1 cellular context compared by ENCODE assay signal in genomic region chr19:12666305-12667048, GRCh38.
TF ChIP-seq lines count a peak whose summit lies in the region.

Gene MAN2B1 (minus strand): TSS chr19:12666742. CDS start chr19:12666701, 41 bp downstream.
A gene with protein sequence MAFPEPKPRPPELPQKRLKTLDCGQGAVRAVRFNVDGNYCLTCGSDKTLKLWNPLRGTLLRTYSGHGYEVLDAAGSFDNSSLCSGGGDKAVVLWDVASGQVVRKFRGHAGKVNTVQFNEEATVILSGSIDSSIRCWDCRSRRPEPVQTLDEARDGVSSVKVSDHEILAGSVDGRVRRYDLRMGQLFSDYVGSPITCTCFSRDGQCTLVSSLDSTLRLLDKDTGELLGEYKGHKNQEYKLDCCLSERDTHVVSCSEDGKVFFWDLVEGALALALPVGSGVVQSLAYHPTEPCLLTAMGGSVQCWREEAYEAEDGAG (plus strand): TSS chr19:12666807. CDS start chr19:12669791, 2,984 bp downstream.

TF ChIP-seq in HepG2, 621 proteins besides CTCF, POLR2A, EP300 and RAD21 (continued from another document and continues in another):
- TF ChIP-seq ZNF564 (CRISPR knock-in tag; IDR thresholded peaks at IDR 0.05) = no peak
- TF ChIP-seq ZNF883 (CRISPR knock-in tag; IDR thresholded peaks at IDR 0.05; ENCODE audit: not compliant biosample characterization) = no peak
- TF ChIP-seq, protein P1, sequence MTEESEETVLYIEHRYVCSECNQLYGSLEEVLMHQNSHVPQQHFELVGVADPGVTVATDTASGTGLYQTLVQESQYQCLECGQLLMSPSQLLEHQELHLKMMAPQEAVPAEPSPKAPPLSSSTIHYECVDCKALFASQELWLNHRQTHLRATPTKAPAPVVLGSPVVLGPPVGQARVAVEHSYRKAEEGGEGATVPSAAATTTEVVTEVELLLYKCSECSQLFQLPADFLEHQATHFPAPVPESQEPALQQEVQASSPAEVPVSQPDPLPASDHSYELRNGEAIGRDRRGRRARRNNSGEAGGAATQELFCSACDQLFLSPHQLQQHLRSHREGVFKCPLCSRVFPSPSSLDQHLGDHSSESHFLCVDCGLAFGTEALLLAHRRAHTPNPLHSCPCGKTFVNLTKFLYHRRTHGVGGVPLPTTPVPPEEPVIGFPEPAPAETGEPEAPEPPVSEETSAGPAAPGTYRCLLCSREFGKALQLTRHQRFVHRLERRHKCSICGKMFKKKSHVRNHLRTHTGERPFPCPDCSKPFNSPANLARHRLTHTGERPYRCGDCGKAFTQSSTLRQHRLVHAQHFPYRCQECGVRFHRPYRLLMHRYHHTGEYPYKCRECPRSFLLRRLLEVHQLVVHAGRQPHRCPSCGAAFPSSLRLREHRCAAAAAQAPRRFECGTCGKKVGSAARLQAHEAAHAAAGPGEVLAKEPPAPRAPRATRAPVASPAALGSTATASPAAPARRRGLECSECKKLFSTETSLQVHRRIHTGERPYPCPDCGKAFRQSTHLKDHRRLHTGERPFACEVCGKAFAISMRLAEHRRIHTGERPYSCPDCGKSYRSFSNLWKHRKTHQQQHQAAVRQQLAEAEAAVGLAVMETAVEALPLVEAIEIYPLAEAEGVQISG (CRISPR knock-in tag; IDR thresholded peaks at IDR 0.05) = 0 out of 2 replicates have a peak, but pooled peaks have one; percentile 14
- no peak for TF ChIP-seq IKZF4 (CRISPR knock-in tag; IDR thresholded peaks at IDR 0.05; ENCODE audit: borderline replicate concordance, low read depth, not compliant biosample characterization)
- TF ChIP-seq MYC (CRISPR knock-in tag; IDR thresholded peaks at IDR 0.05; ENCODE audit: borderline replicate concordance) = peak; percentile 40; the same call in 1 of the 2 replicates
- TF ChIP-seq IRF2 (CRISPR knock-in tag; IDR thresholded peaks at IDR 0.05) = no peak
- TF ChIP-seq BRF2 (CRISPR knock-in tag; IDR thresholded peaks at IDR 0.05) = no peak
- TF ChIP-seq HES4 (CRISPR knock-in tag; IDR thresholded peaks at IDR 0.05; ENCODE audit: borderline replicate concordance) = no peak
- no peak for TF ChIP-seq NR2C2 (CRISPR knock-in tag; IDR thresholded peaks at IDR 0.05; ENCODE audit: borderline replicate concordance)
- TF ChIP-seq ZFX (CRISPR knock-in tag; IDR thresholded peaks at IDR 0.05; ENCODE audit: low read depth) = peak; percentile 84
- TF ChIP-seq RNF2 (conservative IDR thresholded peaks at IDR 0.05; ENCODE audit: low read depth) = no peak
- no peak for TF ChIP-seq PHB2 (IDR thresholded peaks at IDR 0.05; ENCODE audit: partially characterized antibody)
- TF ChIP-seq, protein P2, sequence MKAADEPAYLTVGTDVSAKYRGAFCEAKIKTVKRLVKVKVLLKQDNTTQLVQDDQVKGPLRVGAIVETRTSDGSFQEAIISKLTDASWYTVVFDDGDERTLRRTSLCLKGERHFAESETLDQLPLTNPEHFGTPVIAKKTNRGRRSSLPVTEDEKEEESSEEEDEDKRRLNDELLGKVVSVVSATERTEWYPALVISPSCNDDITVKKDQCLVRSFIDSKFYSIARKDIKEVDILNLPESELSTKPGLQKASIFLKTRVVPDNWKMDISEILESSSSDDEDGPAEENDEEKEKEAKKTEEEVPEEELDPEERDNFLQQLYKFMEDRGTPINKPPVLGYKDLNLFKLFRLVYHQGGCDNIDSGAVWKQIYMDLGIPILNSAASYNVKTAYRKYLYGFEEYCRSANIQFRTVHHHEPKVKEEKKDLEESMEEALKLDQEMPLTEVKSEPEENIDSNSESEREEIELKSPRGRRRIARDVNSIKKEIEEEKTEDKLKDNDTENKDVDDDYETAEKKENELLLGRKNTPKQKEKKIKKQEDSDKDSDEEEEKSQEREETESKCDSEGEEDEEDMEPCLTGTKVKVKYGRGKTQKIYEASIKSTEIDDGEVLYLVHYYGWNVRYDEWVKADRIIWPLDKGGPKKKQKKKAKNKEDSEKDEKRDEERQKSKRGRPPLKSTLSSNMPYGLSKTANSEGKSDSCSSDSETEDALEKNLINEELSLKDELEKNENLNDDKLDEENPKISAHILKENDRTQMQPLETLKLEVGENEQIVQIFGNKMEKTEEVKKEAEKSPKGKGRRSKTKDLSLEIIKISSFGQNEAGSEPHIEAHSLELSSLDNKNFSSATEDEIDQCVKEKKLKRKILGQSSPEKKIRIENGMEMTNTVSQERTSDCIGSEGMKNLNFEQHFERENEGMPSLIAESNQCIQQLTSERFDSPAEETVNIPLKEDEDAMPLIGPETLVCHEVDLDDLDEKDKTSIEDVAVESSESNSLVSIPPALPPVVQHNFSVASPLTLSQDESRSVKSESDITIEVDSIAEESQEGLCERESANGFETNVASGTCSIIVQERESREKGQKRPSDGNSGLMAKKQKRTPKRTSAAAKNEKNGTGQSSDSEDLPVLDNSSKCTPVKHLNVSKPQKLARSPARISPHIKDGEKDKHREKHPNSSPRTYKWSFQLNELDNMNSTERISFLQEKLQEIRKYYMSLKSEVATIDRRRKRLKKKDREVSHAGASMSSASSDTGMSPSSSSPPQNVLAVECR (CRISPR knock-in tag; IDR thresholded peaks at IDR 0.05; ENCODE audit: borderline replicate concordance) = peak; percentile 71; the same call in 1 of the 2 replicates
- TF ChIP-seq ZMYM2 (CRISPR knock-in tag; IDR thresholded peaks at IDR 0.05) = no peak
- TF ChIP-seq ZNF816 (CRISPR knock-in tag; IDR thresholded peaks at IDR 0.05; ENCODE audit: borderline replicate concordance) = no peak
- TF ChIP-seq ZNF788 (CRISPR knock-in tag; IDR thresholded peaks at IDR 0.05; ENCODE audit: borderline replicate concordance) = peak; percentile 23; the same call in 1 of the 2 replicates
- TF ChIP-seq FOXC1 (CRISPR knock-in tag; IDR thresholded peaks at IDR 0.05; ENCODE audit: borderline replicate concordance) = no peak
- no peak for TF ChIP-seq JARID2 (CRISPR knock-in tag; IDR thresholded peaks at IDR 0.05; ENCODE audit: insufficient replicate concordance)
- peak; percentile 29; the same call in 1 of the 2 replicates for TF ChIP-seq YEATS4 (CRISPR knock-in tag; IDR thresholded peaks at IDR 0.05; ENCODE audit: borderline replicate concordance)
- no peak for TF ChIP-seq THAP8 (CRISPR knock-in tag; IDR thresholded peaks at IDR 0.05; ENCODE audit: borderline replicate concordance)
- peak; percentile 71; the same call in 1 of the 2 replicates for TF ChIP-seq KDM2A (CRISPR knock-in tag; IDR thresholded peaks at IDR 0.05; ENCODE audit: borderline replicate concordance, low read depth)
- no peak for TF ChIP-seq ZFP37 (CRISPR knock-in tag; IDR thresholded peaks at IDR 0.05; ENCODE audit: borderline replicate concordance)
- TF ChIP-seq GZF1 (CRISPR knock-in tag; IDR thresholded peaks at IDR 0.05) = no peak
- TF ChIP-seq EHMT2 (IDR thresholded peaks at IDR 0.05; ENCODE audit: borderline replicate concordance, low read depth, low read length) = no peak
- TF ChIP-seq, protein P3, sequence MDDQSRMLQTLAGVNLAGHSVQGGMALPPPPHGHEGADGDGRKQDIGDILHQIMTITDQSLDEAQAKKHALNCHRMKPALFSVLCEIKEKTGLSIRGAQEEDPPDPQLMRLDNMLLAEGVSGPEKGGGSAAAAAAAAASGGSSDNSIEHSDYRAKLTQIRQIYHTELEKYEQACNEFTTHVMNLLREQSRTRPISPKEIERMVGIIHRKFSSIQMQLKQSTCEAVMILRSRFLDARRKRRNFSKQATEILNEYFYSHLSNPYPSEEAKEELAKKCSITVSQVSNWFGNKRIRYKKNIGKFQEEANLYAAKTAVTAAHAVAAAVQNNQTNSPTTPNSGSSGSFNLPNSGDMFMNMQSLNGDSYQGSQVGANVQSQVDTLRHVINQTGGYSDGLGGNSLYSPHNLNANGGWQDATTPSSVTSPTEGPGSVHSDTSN (CRISPR knock-in tag; IDR thresholded peaks at IDR 0.05; ENCODE audit: borderline replicate concordance) = no peak
- no peak for TF ChIP-seq SETDB1 (CRISPR knock-in tag; IDR thresholded peaks at IDR 0.05; ENCODE audit: borderline replicate concordance)
- TF ChIP-seq ZNF850 (CRISPR knock-in tag; conservative IDR thresholded peaks at IDR 0.05) = no peak
- TF ChIP-seq KLF9 (CRISPR knock-in tag; IDR thresholded peaks at IDR 0.05; ENCODE audit: low read depth) = 0 out of 2 replicates have a peak, but pooled peaks have one; percentile 55
- TF ChIP-seq ZFYVE20 (CRISPR knock-in tag; IDR thresholded peaks at IDR 0.05; ENCODE audit: borderline replicate concordance, low read depth) = no peak
- TF ChIP-seq ETS1 (CRISPR knock-in tag; IDR thresholded peaks at IDR 0.05) = no peak
- TF ChIP-seq EED (CRISPR knock-in tag; IDR thresholded peaks at IDR 0.05) = no peak
- TF ChIP-seq ZSCAN29 (CRISPR knock-in tag; conservative IDR thresholded peaks at IDR 0.05) = no peak
- no peak for TF ChIP-seq ZNF646 (CRISPR knock-in tag; IDR thresholded peaks at IDR 0.05)
- no peak for TF ChIP-seq ZNF550 (CRISPR knock-in tag; IDR thresholded peaks at IDR 0.05; ENCODE audit: borderline replicate concordance)
- TF ChIP-seq ZNF451 (CRISPR knock-in tag; IDR thresholded peaks at IDR 0.05) = no peak
- TF ChIP-seq HNRNPK (IDR thresholded peaks at IDR 0.05; ENCODE audit: low read depth, low read length, poor library complexity, severe bottlenecking) = no peak
- TF ChIP-seq ZNF670 (CRISPR knock-in tag; IDR thresholded peaks at IDR 0.05; ENCODE audit: borderline replicate concordance) = no peak
- TF ChIP-seq MAZ (IDR thresholded peaks at IDR 0.05; ENCODE audit: borderline replicate concordance, low read depth, low read length) = no peak
- TF ChIP-seq MAZ (CRISPR knock-in tag; IDR thresholded peaks at IDR 0.05; ENCODE audit: low read depth) = peak; percentile 25; the same call in 1 of the 2 replicates
- no peak for TF ChIP-seq ZNF292 (CRISPR knock-in tag; IDR thresholded peaks at IDR 0.05; ENCODE audit: borderline replicate concordance, low read depth)
- no peak for TF ChIP-seq ARNT (IDR thresholded peaks at IDR 0.05)
- no peak for TF ChIP-seq KLF11 (CRISPR knock-in tag; IDR thresholded peaks at IDR 0.05)
